Comparison of ENCODE assay signal across 15 cellular contexts in genomic region chr7:84524714-84525694, GRCh38.
DNase-seq lines count a peak whose midpoint lies in the region; ATAC-seq, FAIRE-seq and TF ChIP-seq lines count a peak whose summit lies in the region.
"Had no signal": no experiment of that assay in that cellular context is flagged by ENCODE, and none has a peak within 500 bp of the region (broad histone marks: within the 10 kb centered on the region; RNA-seq: fewer than 3 reads in every experiment).

No MANE protein-coding gene starts in this region.

- no peaks in the 10 kb centered on the region for H3K36me3 ChIP-seq in heart right ventricle
- no peaks in the 10 kb centered on the region for H3K36me3 ChIP-seq in mammary epithelial cell (ENCODE audit: insufficient read depth, low read length)
- no peaks in the 10 kb centered on the region for H3K36me3 ChIP-seq in kidney (ENCODE audit: control insufficient read depth in 1 of 2, insufficient read depth in 2 of 2, low read length in 2 of 2)
- no peaks in the 10 kb centered on the region for H3K36me3 ChIP-seq in hepatocyte (replicated peaks; ENCODE audit: insufficient read depth, low read depth)
- H3K36me3 ChIP-seq in Caco-2 (ENCODE audit: control insufficient read depth, insufficient read depth, low read length) = no peaks in the 10 kb centered on the region
- H3K36me3 ChIP-seq: spleen had no signal

- no peaks in the 10 kb centered on the region for H3K9me3 Mint-ChIP-seq in Caco-2 (ENCODE audit: unreplicated experiment)
- H3K9me3 Mint-ChIP-seq: type B pancreatic cell had no signal

- H3K36me3 Mint-ChIP-seq in Caco-2 (ENCODE audit: insufficient read depth, unreplicated experiment) = peaks cover 6% of the 10 kb centered on the region
- H3K36me3 Mint-ChIP-seq: activated naive CD8-positive, alpha-beta T cell; type B pancreatic cell had no signal

- H3K4me3 Mint-ChIP-seq in Caco-2 (ENCODE audit: unreplicated experiment) = no peak overlapping the region
- H3K4me3 Mint-ChIP-seq: activated naive CD8-positive, alpha-beta T cell; type B pancreatic cell had no signal

- intact Hi-C loops in right cardiac atrium (cut with DNase I) = no loop called here
- intact Hi-C loops in heart right ventricle (cut with DNase I) = no loop called here
- intact Hi-C loops in mammary epithelial cell (cut with micrococcal nuclease) = no loop called here
- intact Hi-C loops in kidney (cut with DNase I) = no loop called here
- intact Hi-C loops in Caco-2 (cut with micrococcal nuclease; ENCODE audit: unreplicated experiment) = no loop called here

- H4K20me1 ChIP-seq in mammary epithelial cell (ENCODE audit: insufficient read depth, low read length) (no peaks in the 10 kb centered on the region), hepatocyte (ENCODE audit: insufficient read depth, poor library complexity, severe bottlenecking) (no peaks in the 10 kb centered on the region)

- no peak for TF ChIP-seq CTCF in heart right ventricle (IDR thresholded peaks at IDR 0.05)
- TF ChIP-seq CTCF in mammary epithelial cell (conservative IDR thresholded peaks at IDR 0.05 in 1 of 2, IDR thresholded peaks at IDR 0.05 in 1 of 2; ENCODE audit: extremely low read depth in 1 of 2, insufficient read depth in 1 of 2, low read depth in 1 of 2, low read length in 2 of 2) = no peak
- TF ChIP-seq CTCF in kidney (IDR thresholded peaks at IDR 0.05; ENCODE audit: borderline replicate concordance, extremely low read depth, insufficient read depth) = no peak
- no peak for TF ChIP-seq CTCF in hepatocyte (IDR thresholded peaks at IDR 0.05; ENCODE audit: poor library complexity)
- no peak for TF ChIP-seq CTCF in Caco-2 (IDR thresholded peaks at IDR 0.05; ENCODE audit: insufficient read depth in 1 of 2, low read depth in 1 of 2, low read length in 1 of 2, severe bottlenecking in 1 of 2, unreplicated experiment in 1 of 2)

- no peaks in the 10 kb centered on the region for H3K79me2 ChIP-seq in mammary epithelial cell (ENCODE audit: insufficient read depth, low read length)
- no peaks in the 10 kb centered on the region for H3K79me2 ChIP-seq in hepatocyte

- BruUV-seq in mammary epithelial cell (replicated peaks; lab: Mats Ljungman, UMichigan) (TSS peak; percentile 99), Caco-2 (replicated peaks; lab: Mats Ljungman, UMichigan) (no TSS peak)

- POLR2A ChIA-PET in Caco-2 (lab: Charles Lee) = no interaction called here

- H3K4me2 ChIP-seq in mammary epithelial cell (ENCODE audit: insufficient read depth, low read depth, low read length) = peak overlapping the region; percentile 30
- H3K4me2 ChIP-seq in hepatocyte = no peak overlapping the region

- no peak overlapping the region for H3K27ac ChIP-seq in right cardiac atrium (ENCODE audit: low read length)
- no peak overlapping the region for H3K27ac ChIP-seq in heart right ventricle
- peak overlapping the region; percentile 63 for H3K27ac ChIP-seq in mammary epithelial cell (ENCODE audit: insufficient read depth, low read depth, low read length)
- no peak overlapping the region for H3K27ac ChIP-seq in kidney (ENCODE audit: low read depth in 2 of 2, low read length in 2 of 2)
- no peak overlapping the region for H3K27ac ChIP-seq in hepatocyte
- H3K27ac ChIP-seq: spleen had no signal

- peak; percentile 30 for FAIRE-seq in kidney (lab: Jason Lieb, UNC)
- FAIRE-seq: TTC549 had no signal

- in situ Hi-C loops in mammary epithelial cell (cut with MboI; ENCODE audit: low sequenced_read_pairs in 2 of 2) = no loop called here

- no peaks in the 10 kb centered on the region for H3K4me1 ChIP-seq in right cardiac atrium (ENCODE audit: control insufficient read depth, insufficient read depth, low read length)
- H3K4me1 ChIP-seq in heart right ventricle = no peaks in the 10 kb centered on the region
- H3K4me1 ChIP-seq in mammary epithelial cell (ENCODE audit: insufficient read depth, low read length) = peaks cover 14% of the 10 kb centered on the region
- no peaks in the 10 kb centered on the region for H3K4me1 ChIP-seq in kidney (ENCODE audit: control insufficient read depth in 1 of 2, insufficient read depth in 1 of 2, low read depth in 1 of 2, low read length in 2 of 2)
- peaks cover 18% of the 10 kb centered on the region for H3K4me1 ChIP-seq in hepatocyte (ENCODE audit: insufficient read depth)
- peaks cover 16% of the 10 kb centered on the region for H3K4me1 ChIP-seq in Caco-2
- H3K4me1 ChIP-seq: spleen had no signal

- H3K27me3 Mint-ChIP-seq in Caco-2 (ENCODE audit: insufficient read depth, unreplicated experiment) = no peaks in the 10 kb centered on the region
- H3K27me3 Mint-ChIP-seq: activated naive CD8-positive, alpha-beta T cell; type B pancreatic cell had no signal

- WGBS in right cardiac atrium = 64% methylated on average over 10 of the region's 10 CpGs
- 70 to 77% methylated on average over 10 of the region's 10 CpGs for WGBS in heart right ventricle, 2 donors
- 35% methylated on average over 10 of the region's 10 CpGs for WGBS in mammary epithelial cell (ENCODE audit: low coverage, missing lambda C conversion rate)
- WGBS in hepatocyte (ENCODE audit: low lambda C conversion rate, missing lambda C conversion rate) = 79% methylated on average over 10 of the region's 10 CpGs

- DNase-seq in right cardiac atrium = peak in 2 of 3 donors; percentile 13 to 37
- DNase-seq in heart right ventricle = no peak
- peak; percentile 37 for DNase-seq in mammary epithelial cell
- no peak for DNase-seq in kidney
- no peak for DNase-seq in hepatocyte (ENCODE audit: low spot score)
- DNase-seq in NCI-H1048 (lab: John Stamatoyannopoulos, UW) = no peak
- DNase-seq in OCI-M2 (lab: John Stamatoyannopoulos, UW; ENCODE audit: unreplicated experiment) = no peak
- no peak for DNase-seq in Caco-2
- DNase-seq: ACHN; activated CD8-positive, alpha-beta memory T cell treated with anti-CD3 and anti-CD28 coated beads, Interleukin-2, amount 50 U/mL, for 48 hours; NCI-H510A; spleen had no signal

- CTCF ChIA-PET in mammary epithelial cell (lab: Charles Lee; ENCODE audit: low non-redundant PET) = no interaction called here
- CTCF ChIA-PET in Caco-2 (lab: Charles Lee) = no interaction called here

- H3K9me3 ChIP-seq in right cardiac atrium (ENCODE audit: control insufficient read depth, low read length) (no peaks in the 10 kb centered on the region), heart right ventricle (peaks cover 0 to 24% (median 4%) of the 10 kb centered on the region in 11 donors), mammary epithelial cell (replicated peaks; ENCODE audit: insufficient read depth, low read length) (peaks cover 3% of the 10 kb centered on the region), kidney (ENCODE audit: control insufficient read depth in 1 of 2, low read length in 2 of 2) (peaks cover 3 to 4% of the 10 kb centered on the region in 2 donors), hepatocyte (ENCODE audit: low read depth) (no peaks in the 10 kb centered on the region), Caco-2 (peaks cover 4% of the 10 kb centered on the region; the same call in 1 of the 2 replicates)

- peak overlapping the region; percentile 67 for H2AFZ ChIP-seq in mammary epithelial cell (ENCODE audit: low read depth, low read length)
- H2AFZ ChIP-seq in hepatocyte = no peak overlapping the region

- no peak overlapping the region for H3K27ac Mint-ChIP-seq in Caco-2 (ENCODE audit: unreplicated experiment)
- H3K27ac Mint-ChIP-seq: activated naive CD8-positive, alpha-beta T cell; type B pancreatic cell had no signal

- H3K4me3 ChIP-seq in right cardiac atrium (ENCODE audit: low read length) (no peak overlapping the region), heart right ventricle (no peak overlapping the region), mammary epithelial cell (replicated peaks in 1 of 3; ENCODE audit: insufficient read depth in 1 of 3, low read depth in 2 of 3, low read length in 3 of 3) (no peak overlapping the region), kidney (ENCODE audit: low read length in 2 of 2) (no peak overlapping the region), hepatocyte (no peak overlapping the region), Caco-2 (ENCODE audit: low read depth, low read length) (no peak overlapping the region)
- H3K4me3 ChIP-seq: spleen had no signal

- ATAC-seq in right cardiac atrium = no peak
- no peak for ATAC-seq in heart right ventricle

- H3K27me3 ChIP-seq in right cardiac atrium (ENCODE audit: control insufficient read depth, insufficient read depth) (no peaks in the 10 kb centered on the region), heart right ventricle (no peaks in the 10 kb centered on the region), mammary epithelial cell (ENCODE audit: insufficient read depth, low read length) (no peaks in the 10 kb centered on the region), hepatocyte (no peaks in the 10 kb centered on the region), Caco-2 (replicated peaks; ENCODE audit: control insufficient read depth, insufficient read depth, low read length) (no peaks in the 10 kb centered on the region)
- H3K27me3 ChIP-seq: spleen had no signal

- H3K9me2 ChIP-seq in hepatocyte (replicated peaks; ENCODE audit: insufficient read depth) = no peaks in the 10 kb centered on the region

- no peak overlapping the region for H3K9ac ChIP-seq in mammary epithelial cell (ENCODE audit: insufficient read depth, low read length)
- H3K9ac ChIP-seq in kidney (ENCODE audit: low read length in 2 of 2) = no peak overlapping the region

- dilution Hi-C loops in mammary epithelial cell (cut with HindIII; ENCODE audit: low sequenced_read_pairs) = no loop called here

- H3K4me1 Mint-ChIP-seq in Caco-2 (ENCODE audit: low read depth, unreplicated experiment) = peaks cover 16% of the 10 kb centered on the region

Comparison
In these comparisons a context has a peak if more than half of its experiments do, and no peak if none do; other contexts are left out.
1. DNase-seq: peak in right cardiac atrium (2 of 3) and mammary epithelial cell (single experiment); none in heart right ventricle (0 of 2), kidney (single experiment), hepatocyte (single experiment), NCI-H1048 (single experiment), OCI-M2 (single experiment) and Caco-2 (0 of 2).